ENCODE assay signal across 25 cellular contexts in the genomic region with DNA sequence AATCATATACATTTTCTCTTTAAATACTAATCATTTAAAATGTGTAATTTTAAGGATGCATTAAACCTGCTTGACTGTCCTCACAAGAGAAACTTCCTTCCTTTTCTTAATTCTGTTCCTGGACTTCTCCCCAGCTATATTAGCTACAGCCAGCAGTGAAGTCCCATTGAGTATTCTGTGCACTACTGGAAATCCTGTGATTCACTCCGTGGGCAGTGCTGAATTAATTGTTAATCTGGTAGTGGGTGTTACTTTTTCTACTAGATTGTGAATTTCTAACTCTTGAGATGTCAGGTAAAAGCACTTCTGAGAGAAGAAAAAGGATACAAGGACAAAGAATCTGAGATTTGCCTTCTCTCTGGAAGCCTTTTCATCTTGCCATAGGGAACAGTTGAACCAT.
"Had no signal": no experiment of that assay in that cellular context is flagged by ENCODE, and none has a peak within 500 bp of the region (broad histone marks: within the 10 kb centered on the region; RNA-seq: fewer than 3 reads in every experiment).

No MANE protein-coding gene starts in this region.

- H3K9me3 ChIP-seq: Peyer's patch had no signal

- H3K4me3 ChIP-seq: cardiac muscle cell, Peyer's patch had no signal

- H3K27me3 ChIP-seq: brain microvascular endothelial cell, cardiac muscle cell, Peyer's patch had no signal

- FAIRE-seq: astrocyte, TTC549 had no signal

- ATAC-seq: activated T-helper 17 cell treated with anti-CD3 and anti-CD28 coated beads, Interleukin-2, amount 50 U/mL, for 72 hours; T-helper 17 cell had no signal

- H3K27ac ChIP-seq: brain microvascular endothelial cell, cardiac muscle cell, Peyer's patch had no signal

- H3K4me1 ChIP-seq: Peyer's patch had no signal

- DNase-seq: activated B cell treated with CpG ODN at 0.5 μM for 24 hours; activated CD4-positive, alpha-beta memory T cell treated with anti-CD3 and anti-CD28 coated beads, Interleukin-2, amount 10 ng/mL, durations not matched to agents 7 days and 5 days; activated CD4-positive, alpha-beta T cell treated with anti-CD3 and anti-CD28 coated beads, Interleukin-2, amount 50 U/mL, for 1 hour; activated gamma-delta T cell; activated naive CD4-positive, alpha-beta T cell treated with anti-CD3 and anti-CD28 coated beads for 36 hours; activated T-cell treated with anti-CD3 and anti-CD28 coated beads for 4 hours; activated T-cell treated with anti-CD3 and anti-CD28 coated beads, Interleukin-2, amount 50 U/mL, for 48 hours; amygdala; brain microvascular endothelial cell; IMR-90; KBM-7; NCI-H1048; NCI-H1930; NCI-H345; NCI-H510A; NCI-H526 treated with DMSO at 0.1 percent for 48 hours; NK-92 treated with Interleukin-12 subunit alpha and Interleukin-12 subunit beta, amount 100 ng/mL, for 24 hours; Peyer's patch; SHP77 treated with DMSO at 0.1 percent for 48 hours; T-helper 17 cell; T1000 had no signal

- H3K36me3 ChIP-seq: brain microvascular endothelial cell, cardiac muscle cell, Peyer's patch had no signal
